ENCODE assay signal across 8 cellular contexts in genomic region chr19:45791744-45792481, GRCh38. TPM values are rescaled to one million over a fixed set of nuclear protein-coding genes. Genes with fewer than 3 reads are reported as not detected.
A peak's percentile ranks its signal among the peaks of the same experiment; 100 is the strongest.
DNase-seq lines count a peak whose midpoint lies in the region; ATAC-seq, FAIRE-seq and TF ChIP-seq lines count a peak whose summit lies in the region.

No MANE protein-coding gene starts in this region.

- H3K4me3 ChIP-seq in astrocyte (ENCODE audit: insufficient read depth, low read depth, low read length) (peak overlapping the region; percentile 92), lung (peak overlapping the region; percentile 85), upper lobe of left lung (peak overlapping the region; percentile 77 to 99 (median 84))

- 5 to 7% methylated on average over 33 to 34 of the region's 34 CpGs for WGBS in lung, 2 donors
- 6 to 8% methylated on average over 25 to 34 of the region's 34 CpGs for WGBS in upper lobe of left lung, 2 donors

- peaks cover 2% of the 10 kb centered on the region for H3K27me3 Mint-ChIP-seq in astrocyte (ENCODE audit: low read depth, unreplicated experiment)

- peak; percentile 19 for ATAC-seq in HG03095 (IDR thresholded peaks at IDR 0.05; ENCODE audit: unreplicated experiment)
- no peak for ATAC-seq in lung (ENCODE audit: insufficient read depth, low FRiP score)
- no peak for ATAC-seq in upper lobe of left lung (ENCODE audit: low FRiP score in 2 of 2)

- DNase-seq in GM12892 (ENCODE audit: insufficient read length) (no peak), astrocyte (ENCODE audit: low read depth) (no peak), lung (ENCODE audit: low spot score) (no peak), upper lobe of left lung (no peak), NCI-H1417 treated with DMSO at 0.1 percent for 48 hours (lab: John Stamatoyannopoulos, UW) (no peak), HCEC 1CT (no peak), H54 (ENCODE audit: insufficient read length, low spot score) (no peak)

- H2AFZ ChIP-seq in astrocyte (ENCODE audit: low read depth, low read length), result peak overlapping the region; percentile 73

- no peak for TF ChIP-seq POLR2A in GM12892 (IDR thresholded peaks at IDR 0.05; ENCODE audit: low read depth, low read length)
- no peak for TF ChIP-seq POLR2A in upper lobe of left lung (IDR thresholded peaks at IDR 0.05)
- no peak for TF ChIP-seq POLR2A in H54 (IDR thresholded peaks at IDR 0.05; ENCODE audit: low read depth, low read length)

- no peaks in the 10 kb centered on the region for H3K27me3 ChIP-seq in astrocyte (ENCODE audit: insufficient read depth, low read length)
- no peaks in the 10 kb centered on the region for H3K27me3 ChIP-seq in lung (ENCODE audit: control insufficient read depth, insufficient read depth)
- no peaks in the 10 kb centered on the region for H3K27me3 ChIP-seq in upper lobe of left lung

- H3K4me1 ChIP-seq in astrocyte (ENCODE audit: insufficient read depth, low read length) (peaks cover 9% of the 10 kb centered on the region), lung (ENCODE audit: control insufficient read depth in 2 of 2, insufficient read depth in 2 of 2, low read length in 2 of 2) (peaks cover 0 to 7% of the 10 kb centered on the region in 2 donors), upper lobe of left lung (peaks cover 18 to 32% (median 22%) of the 10 kb centered on the region in 4 donors)

- peak overlapping the region; percentile 92 for H3K9ac ChIP-seq in astrocyte (ENCODE audit: low read length)

- H3K9me3 ChIP-seq in astrocyte (ENCODE audit: insufficient read depth, low read depth, low read length) (no peaks in the 10 kb centered on the region), lung (ENCODE audit: control insufficient read depth in 2 of 2, insufficient read depth in 1 of 2, low read length in 1 of 2) (no peaks in the 10 kb centered on the region), upper lobe of left lung (no peaks in the 10 kb centered on the region)

- peaks cover 44% of the 10 kb centered on the region for H4K20me1 ChIP-seq in astrocyte (ENCODE audit: insufficient read depth, low read length)

- peaks cover 14% of the 10 kb centered on the region for H3K4me1 Mint-ChIP-seq in astrocyte (ENCODE audit: low read depth, unreplicated experiment)

- H3K4me3 Mint-ChIP-seq in astrocyte (ENCODE audit: unreplicated experiment), result peak overlapping the region; percentile 95

- peak; percentile 21 for FAIRE-seq in GM12892 (lab: Jason Lieb, UNC)
- no peak for FAIRE-seq in astrocyte (lab: Jason Lieb, UNC)
- FAIRE-seq in H54 (lab: Jason Lieb, UNC), result no peak

- H3K4me2 ChIP-seq in astrocyte (ENCODE audit: low read length), result peak overlapping the region; percentile 99

- no peak for TF ChIP-seq CTCF in astrocyte (IDR thresholded peaks at IDR 0.05; ENCODE audit: insufficient read depth, low read depth, low read length)
- no peak for TF ChIP-seq CTCF in lung (IDR thresholded peaks at IDR 0.05; ENCODE audit: control extremely low read depth, extremely low read depth)
- no peak for TF ChIP-seq CTCF in upper lobe of left lung (IDR thresholded peaks at IDR 0.05)

- H3K27ac Mint-ChIP-seq in astrocyte (ENCODE audit: unreplicated experiment), result peak overlapping the region; percentile 93

- H3K27ac ChIP-seq in astrocyte (ENCODE audit: low read depth, low read length) (peak overlapping the region; percentile 62), lung (ENCODE audit: low read depth in 1 of 2, low read length in 1 of 2) (peak overlapping the region; percentile 82 to 94), upper lobe of left lung (peak overlapping the region; percentile 69 to 87 (median 78))

- H3K36me3 ChIP-seq in astrocyte (ENCODE audit: insufficient read depth, low read length), result peaks cover 17% of the 10 kb centered on the region
- H3K36me3 ChIP-seq in lung (ENCODE audit: control insufficient read depth in 2 of 2, insufficient read depth in 2 of 2, low read length in 2 of 2), result peaks cover 0 to 17% of the 10 kb centered on the region in 2 donors
- H3K36me3 ChIP-seq in upper lobe of left lung, result peaks cover 9 to 41% (median 25%) of the 10 kb centered on the region in 4 donors

- peaks cover 17% of the 10 kb centered on the region for H3K36me3 Mint-ChIP-seq in astrocyte (ENCODE audit: low read depth, unreplicated experiment)

- peaks cover 45% of the 10 kb centered on the region for H3K79me2 ChIP-seq in astrocyte (ENCODE audit: insufficient read depth, low read length)

- no peaks in the 10 kb centered on the region for H3K9me3 Mint-ChIP-seq in astrocyte (ENCODE audit: unreplicated experiment)

- no peak for TF ChIP-seq EP300 in upper lobe of left lung (IDR thresholded peaks at IDR 0.05)

RNA-seq across cellular contexts. Expression of gene DMWD, which starts 0.7 kb away (rescaled TPM):
- polyA plus RNA-seq in GM12892 (2012; ENCODE audit: missing spikeins), result 13.4 TPM
- 61.9 and 69.0 TPM in 2 replicates for total RNA-seq in astrocyte
- 10 to 100 TPM; 25.4 to 58.2 TPM for total RNA-seq in lung
- 10 to 100 TPM; 21.2 to 28.3 TPM for polyA plus RNA-seq in lung
- 100 to 1,000 TPM in 1 of 6 donors, 10 to 100 TPM in 5; 29.4 to 109 (median 57.4) TPM for total RNA-seq in upper lobe of left lung

RNA-seq across cellular contexts. Expression of gene DMPK, which starts 9.6 kb away (rescaled TPM):
- polyA plus RNA-seq in GM12892 (2012; ENCODE audit: missing spikeins), result 16.2 TPM
- 55.9 and 75.2 TPM in 2 replicates for total RNA-seq in astrocyte
- total RNA-seq in lung, result 10 to 100 TPM; 32.4 to 70.4 TPM
- 10 to 100 TPM; 35.0 to 45.7 TPM for polyA plus RNA-seq in lung
- total RNA-seq in upper lobe of left lung, result 100 to 1,000 TPM in 1 of 6 donors, 10 to 100 TPM in 5; 24.2 to 192 (median 43.8) TPM

RNA-seq across cellular contexts. Expression of gene SIX5, which starts 22.9 kb away (rescaled TPM):
- not detected for polyA plus RNA-seq in GM12892 (2012; ENCODE audit: missing spikeins)
- total RNA-seq in astrocyte, result 23.5 and 24.8 TPM in 2 replicates
- total RNA-seq in lung, result 10 to 100 TPM; 13.5 to 17.4 TPM
- 10 to 100 TPM; 11.7 to 12.7 TPM for polyA plus RNA-seq in lung
- total RNA-seq in upper lobe of left lung, result 10 to 100 TPM in 4 of 6 donors, 1 to 10 TPM in 2; 6.2 to 36.7 (median 17.8) TPM

RNA-seq across cellular contexts. Expression of gene RSPH6A, which starts 23.2 kb away (rescaled TPM):
- 0.49 TPM for polyA plus RNA-seq in GM12892 (2012; ENCODE audit: missing spikeins)
- total RNA-seq in astrocyte (0.12 and 0.23 TPM in 2 replicates), lung (under 1 TPM in 1 of 2 donors, not detected in 1; 0.34 TPM), upper lobe of left lung (1 to 10 TPM in 1 of 6 donors, under 1 TPM in 3, not detected in 2; 0.15 to 5.2 (median 0.32) TPM)
- under 1 TPM in 1 of 2 donors, not detected in 1; 0.06 TPM for polyA plus RNA-seq in lung

RNA-seq across cellular contexts. Expression of gene MEIOSIN, which starts 58.7 kb away (rescaled TPM):
- not detected for polyA plus RNA-seq in GM12892 (2012; ENCODE audit: missing spikeins)
- total RNA-seq in astrocyte, result not detected in 2 replicates
- total RNA-seq in lung, result not detected
- polyA plus RNA-seq in lung, result not detected
- not detected for total RNA-seq in upper lobe of left lung
